ENCODE assay signal across 33 cellular contexts in genomic region chr10:23067337-23067736, GRCh38.
"Had no signal": no experiment of that assay in that cellular context is flagged by ENCODE, and none has a peak within 500 bp of the region (broad histone marks: within the 10 kb centered on the region; RNA-seq: fewer than 3 reads in every experiment).

No MANE protein-coding gene starts in this region.

- H3K4me3 Mint-ChIP-seq: activated CD4-positive, alpha-beta memory T cell treated with anti-CD3 and anti-CD28 coated beads for 36 hours; activated CD4-positive, alpha-beta T cell treated with anti-CD3 and anti-CD28 coated beads for 36 hours; activated CD4-positive, alpha-beta T cell treated with anti-CD3 and anti-CD28 coated beads, Interleukin-2, amount 10 ng/mL, durations not matched to agents 24 days and 14 days; activated naive CD8-positive, alpha-beta T cell treated with anti-CD3 and anti-CD28 coated beads for 36 hours; activated naive CD8-positive, alpha-beta T cell treated with anti-CD3 and anti-CD28 coated beads, Interleukin-2, amount 50 U/mL, for 24 hours; activated T-cell treated with anti-CD3 and anti-CD28 coated beads, Interleukin-2, amount 50 U/mL, for 24 hours; activated T-cell treated with anti-CD3 and anti-CD28 coated beads, Interleukin-2, amount 50 U/mL, for 72 hours; brain; dendritic cell treated with granulocyte-macrophage colony-stimulating factor and Interleukin-4, amounts not matched to agents 40 ng/mL and 50 ng/mL, for 4 days; endodermal cell; T-cell; T-helper 1 cell treated with Interleukin-12 subunit alpha and Interleukin-12 subunit beta and Interleukin-4 antibody, amounts not matched to agents 30 μg/mL and 1 μg/mL, for 36 hours had no signal

- H3K36me3 Mint-ChIP-seq: activated CD4-positive, alpha-beta memory T cell treated with anti-CD3 and anti-CD28 coated beads for 36 hours; activated naive CD8-positive, alpha-beta T cell treated with anti-CD3 and anti-CD28 coated beads for 36 hours; brain; T-cell had no signal

- H3K9me3 Mint-ChIP-seq: activated CD4-positive, alpha-beta memory T cell treated with anti-CD3 and anti-CD28 coated beads for 36 hours; activated CD4-positive, alpha-beta T cell treated with anti-CD3 and anti-CD28 coated beads, Interleukin-2, amount 10 ng/mL, durations not matched to agents 24 days and 14 days; activated naive CD8-positive, alpha-beta T cell treated with anti-CD3 and anti-CD28 coated beads for 36 hours; activated naive CD8-positive, alpha-beta T cell treated with anti-CD3 and anti-CD28 coated beads, Interleukin-2, amount 50 U/mL, for 24 hours; activated T-cell treated with anti-CD3 and anti-CD28 coated beads, Interleukin-2, amount 50 U/mL, for 24 hours; activated T-cell treated with anti-CD3 and anti-CD28 coated beads, Interleukin-2, amount 50 U/mL, for 72 hours; brain; dendritic cell treated with granulocyte-macrophage colony-stimulating factor and Interleukin-4, amounts not matched to agents 40 ng/mL and 50 ng/mL, for 4 days; endodermal cell; T-cell; T-helper 1 cell treated with Interleukin-12 subunit alpha and Interleukin-12 subunit beta and Interleukin-4 antibody, amounts not matched to agents 30 μg/mL and 1 μg/mL, for 36 hours had no signal

- H3K27ac ChIP-seq: adrenal gland, breast epithelium, cardiac muscle cell, colonic mucosa, WERI-Rb-1 had no signal

- H3K9me3 ChIP-seq: adrenal gland, ascending aorta, breast epithelium, colonic mucosa had no signal

- H3K27me3 Mint-ChIP-seq: activated CD4-positive, alpha-beta T cell treated with anti-CD3 and anti-CD28 coated beads, Interleukin-2, amount 10 ng/mL, durations not matched to agents 24 days and 14 days; dendritic cell treated with granulocyte-macrophage colony-stimulating factor and Interleukin-4, amounts not matched to agents 40 ng/mL and 50 ng/mL, for 4 days had no signal

- H3K4me1 ChIP-seq: adrenal gland, breast epithelium had no signal

- H3K36me3 ChIP-seq: adrenal gland, ascending aorta, breast epithelium, cardiac muscle cell, colonic mucosa, WERI-Rb-1 had no signal

- FAIRE-seq: frontal cortex had no signal

- H3K27me3 ChIP-seq: adrenal gland, ascending aorta, breast epithelium, cardiac muscle cell, colonic mucosa, dorsolateral prefrontal cortex had no signal

- H3K4me1 Mint-ChIP-seq: activated naive CD8-positive, alpha-beta T cell treated with anti-CD3 and anti-CD28 coated beads, Interleukin-2, amount 50 U/mL, for 24 hours had no signal

- DNase-seq: activated CD4-positive, alpha-beta memory T cell treated with anti-CD3 and anti-CD28 coated beads for 36 hours; activated CD4-positive, alpha-beta T cell treated with anti-CD3 and anti-CD28 coated beads for 36 hours; activated CD4-positive, alpha-beta T cell treated with anti-CD3 and anti-CD28 coated beads, Interleukin-2, amount 10 ng/mL, durations not matched to agents 24 days and 14 days; activated CD4-positive, CD25-positive, alpha-beta regulatory T cell; activated CD4-positive, CD25-positive, alpha-beta regulatory T cell treated with anti-CD3 and anti-CD28 coated beads, Interleukin-2, amount 50 U/mL, for 72 hours; activated CD8-positive, alpha-beta memory T cell treated with anti-CD3 and anti-CD28 coated beads, Interleukin-2, amount 50 U/mL, for 48 hours; activated gamma-delta T cell; activated naive CD4-positive, alpha-beta T cell; activated naive CD4-positive, alpha-beta T cell treated with anti-CD3 and anti-CD28 coated beads, Interleukin-2, amount 50 U/mL, for 16 hours; activated naive CD8-positive, alpha-beta T cell treated with anti-CD3 and anti-CD28 coated beads for 36 hours; activated naive CD8-positive, alpha-beta T cell treated with anti-CD3 and anti-CD28 coated beads, Interleukin-2, amount 50 U/mL, for 24 hours; activated T-cell treated with anti-CD3 and anti-CD28 coated beads for 4 hours; activated T-cell treated with anti-CD3 and anti-CD28 coated beads, Interleukin-2, amount 50 U/mL, for 24 hours; activated T-cell treated with anti-CD3 and anti-CD28 coated beads, Interleukin-2, amount 50 U/mL, for 72 hours; adrenal gland; central memory CD4-positive, alpha-beta T cell; cerebellar nuclear complex; colonic mucosa; dorsolateral prefrontal cortex; effector memory CD4-positive, alpha-beta T cell; endodermal cell; foreskin fibroblast; head of caudate nucleus; T-cell; T-helper 9 cell; WERI-Rb-1 had no signal

- H3K27ac Mint-ChIP-seq: activated CD4-positive, alpha-beta memory T cell treated with anti-CD3 and anti-CD28 coated beads for 36 hours; activated CD4-positive, alpha-beta T cell treated with anti-CD3 and anti-CD28 coated beads for 36 hours; activated CD4-positive, alpha-beta T cell treated with anti-CD3 and anti-CD28 coated beads, Interleukin-2, amount 10 ng/mL, durations not matched to agents 24 days and 14 days; activated naive CD8-positive, alpha-beta T cell treated with anti-CD3 and anti-CD28 coated beads for 36 hours; activated naive CD8-positive, alpha-beta T cell treated with anti-CD3 and anti-CD28 coated beads, Interleukin-2, amount 50 U/mL, for 24 hours; activated T-cell treated with anti-CD3 and anti-CD28 coated beads, Interleukin-2, amount 50 U/mL, for 24 hours; activated T-cell treated with anti-CD3 and anti-CD28 coated beads, Interleukin-2, amount 50 U/mL, for 72 hours; dendritic cell treated with granulocyte-macrophage colony-stimulating factor and Interleukin-4, amounts not matched to agents 40 ng/mL and 50 ng/mL, for 4 days; endodermal cell; T-cell; T-helper 1 cell treated with Interleukin-12 subunit alpha and Interleukin-12 subunit beta and Interleukin-4 antibody, amounts not matched to agents 30 μg/mL and 1 μg/mL, for 36 hours had no signal

- H3K4me3 ChIP-seq: adrenal gland, ascending aorta, breast epithelium, cardiac muscle cell, colonic mucosa, dorsolateral prefrontal cortex had no signal
